In genomic region chr6:52726193-52726542, GRCh38 we compare ENCODE assay signal across 18 cellular contexts. TPM values are rescaled to one million over a fixed set of nuclear protein-coding genes. Genes with fewer than 3 reads are reported as not detected.
DNase-seq lines count a peak whose midpoint lies in the region; ATAC-seq and TF ChIP-seq lines count a peak whose summit lies in the region.
"Had no signal": no experiment of that assay in that cellular context is flagged by ENCODE, and none has a peak within 500 bp of the region (broad histone marks: within the 10 kb centered on the region; RNA-seq: fewer than 3 reads in every experiment).

No MANE protein-coding gene starts in this region.

- intact Hi-C loops in PC-3 (cut with micrococcal nuclease) = loop anchor here (5.0 to 10.0 kb wide), 2 partner anchors 159 to 271 kb away; partner anchors contain the start of gene GSTA4

- BruUV-seq in PC-3 (replicated peaks; lab: Mats Ljungman, UMichigan) = no TSS peak

- H4K20me1 ChIP-seq in GM23248 (ENCODE audit: insufficient read depth) (no peaks in the 10 kb centered on the region), PC-3 (ENCODE audit: low read length) (no peaks in the 10 kb centered on the region), smooth muscle cell (ENCODE audit: low read depth) (no peaks in the 10 kb centered on the region)

- H3K4me1 ChIP-seq in GM23248 (ENCODE audit: insufficient read depth) (peaks cover 35% of the 10 kb centered on the region), PC-3 (ENCODE audit: insufficient read depth, low read length) (peaks cover 48% of the 10 kb centered on the region), smooth muscle cell (ENCODE audit: low read depth) (peaks cover 17% of the 10 kb centered on the region)

- H3K27me3 ChIP-seq in GM23248 (replicated peaks; ENCODE audit: insufficient read depth) (no peaks in the 10 kb centered on the region), PC-3 (ENCODE audit: low read length) (no peaks in the 10 kb centered on the region), smooth muscle cell (ENCODE audit: low read depth) (no peaks in the 10 kb centered on the region)

- no peak overlapping the region for H3K9ac ChIP-seq in GM23248
- H3K9ac ChIP-seq in PC-3 (ENCODE audit: low read length) = no peak overlapping the region
- no peak overlapping the region for H3K9ac ChIP-seq in smooth muscle cell (ENCODE audit: low read depth)
- H3K9ac ChIP-seq: KMS-11 had no signal

- H2AFZ ChIP-seq in GM23248 (no peak overlapping the region), PC-3 (ENCODE audit: low read length) (no peak overlapping the region), smooth muscle cell (ENCODE audit: low read depth) (no peak overlapping the region)

- H3F3A ChIP-seq in GM23248 (ENCODE audit: insufficient read depth) (peaks cover 25% of the 10 kb centered on the region), PC-3 (ENCODE audit: low read length, unreplicated experiment) (peaks cover 12% of the 10 kb centered on the region), smooth muscle cell (ENCODE audit: low read depth) (peaks cover 15% of the 10 kb centered on the region)

- ATAC-seq in PC-3 = no peak
- ATAC-seq in HG03378 (IDR thresholded peaks at IDR 0.05; ENCODE audit: unreplicated experiment) = no peak
- ATAC-seq: GM12878, T-cell had no signal

- no peak overlapping the region for H3K4me3 ChIP-seq in GM23248
- H3K4me3 ChIP-seq in PC-3 (ENCODE audit: low read length) = no peak overlapping the region
- no peak overlapping the region for H3K4me3 ChIP-seq in smooth muscle cell
- H3K4me3 ChIP-seq: GM12878, SK-N-MC had no signal

- peak overlapping the region; percentile 22 for H3K4me2 ChIP-seq in GM23248 (ENCODE audit: unreplicated experiment)
- peak overlapping the region; percentile 39; the same call in 1 of the 2 replicates for H3K4me2 ChIP-seq in PC-3 (ENCODE audit: low read length)
- H3K4me2 ChIP-seq in smooth muscle cell = peak overlapping the region; percentile 38
- H3K4me2 ChIP-seq: KMS-11 had no signal

- TF ChIP-seq CTCF in PC-3 (conservative IDR thresholded peaks at IDR 0.05; ENCODE audit: low read depth, low read length) (no peak), smooth muscle cell (IDR thresholded peaks at IDR 0.05; ENCODE audit: borderline replicate concordance, insufficient read depth, poor library complexity, severe bottlenecking) (no peak)

- DNase-seq in GM23248 (no peak), PC-3 (no peak), epithelial cell of prostate (ENCODE audit: low read depth, low spot score) (no peak), smooth muscle cell (lab: John Stamatoyannopoulos, UW; ENCODE audit: unreplicated experiment) (no peak), DMS 273 (lab: John Stamatoyannopoulos, UW; ENCODE audit: unreplicated experiment) (no peak), EL (no peak), SW480 (ENCODE audit: low spot score) (no peak)
- DNase-seq: ACHN, C1 segment of cervical spinal cord, NCI-H187 treated with DMSO at 0.1 percent for 48 hours, Right ventricle myocardium superior, T-cell had no signal

- in situ Hi-C loops in GM23248 (cut with MboI) = no loop called here

- H3K36me3 ChIP-seq in GM23248 (ENCODE audit: low read depth) (no peaks in the 10 kb centered on the region), PC-3 (ENCODE audit: low read depth, low read length) (no peaks in the 10 kb centered on the region), smooth muscle cell (ENCODE audit: low read depth) (no peaks in the 10 kb centered on the region)

- 91 to 95% methylated on average over 2 of the region's 2 CpGs for WGBS in GM23248 (ENCODE audit: low coverage in 1 of 2, low lambda C conversion rate in 2 of 2, missing lambda C conversion rate in 2 of 2), 2 experiments
- whole genome bisulfite sequencing in smooth muscle cell (ENCODE audit: low lambda C conversion rate) = 94% methylated on average over 2 of the region's 2 CpGs

- H3K79me2 ChIP-seq in GM23248 (ENCODE audit: insufficient read depth) = no peaks in the 10 kb centered on the region
- H3K79me2 ChIP-seq in PC-3 (ENCODE audit: low read length) = no peaks in the 10 kb centered on the region
- H3K79me2 ChIP-seq in smooth muscle cell (ENCODE audit: low read depth) = no peaks in the 10 kb centered on the region

- POLR2A ChIA-PET in PC-3 (lab: Charles Lee; ENCODE audit: unreplicated experiment) = interaction anchor here (0.7 kb wide), 1 partner anchor 434 kb away, joined by 3 read pairs; no protein-coding TSS in a partner anchor

- no peaks in the 10 kb centered on the region for H3K9me3 ChIP-seq in GM23248 (ENCODE audit: low read depth)
- H3K9me3 ChIP-seq in PC-3 (ENCODE audit: low read length) = no peaks in the 10 kb centered on the region
- no peaks in the 10 kb centered on the region for H3K9me3 ChIP-seq in smooth muscle cell (replicated peaks; ENCODE audit: low read depth)

- no peak overlapping the region for H3K27ac ChIP-seq in GM23248
- peak overlapping the region; percentile 94 for H3K27ac ChIP-seq in PC-3 (ENCODE audit: low read length)
- peak overlapping the region; percentile 87 for H3K27ac ChIP-seq in epithelial cell of prostate
- H3K27ac ChIP-seq in smooth muscle cell (ENCODE audit: low read depth) = peak overlapping the region; percentile 65
- H3K27ac ChIP-seq: KMS-11, SK-N-MC had no signal

- CTCF ChIA-PET in PC-3 (lab: Charles Lee) = interaction anchor here (0.5 kb wide), 1 partner anchor 29 kb away, joined by 4 read pairs; no protein-coding TSS in a partner anchor

- H3K9me2 ChIP-seq in GM23248 (ENCODE audit: insufficient read depth) (no peaks in the 10 kb centered on the region), PC-3 (replicated peaks; ENCODE audit: low read length) (no peaks in the 10 kb centered on the region)

RNA-seq across cellular contexts. Expression of gene GSTA2, which starts 37.1 kb away (rescaled TPM):
- 0.11 TPM in 1 of 2 replicates, not detected in the other for total RNA-seq in GM23248 (2014; rRNA removed; shearing (Covaris generic))
- polyA plus RNA-seq in GM23248 (2016; fragmentation: Nextera tagmentation; extraction: Ambion mirVana) (0.51 TPM in 1 of 2 replicates, not detected in the other), smooth muscle cell (0.65 and 1.3 TPM in 2 replicates)
- total RNA-seq in PC-3 (2014; rRNA removed) (not detected in 2 replicates), smooth muscle cell (0.36 TPM in 1 of 2 replicates, not detected in the other)
- total RNA-seq: Daoy, GM12878, H1, Right ventricle myocardium superior, T-cell had no signal
- polyA plus RNA-seq: GM12878 had no signal

RNA-seq across cellular contexts. Expression of gene TMEM14A, which starts 55.3 kb away (rescaled TPM):
- total RNA-seq in GM23248 (2014; rRNA removed; shearing (Covaris generic)) = 64.0 and 68.4 TPM in 2 replicates
- polyA plus RNA-seq in GM23248 (2016; fragmentation: Nextera tagmentation; extraction: Ambion mirVana) = 95.1 and 96.0 TPM in 2 replicates
- total RNA-seq in PC-3 (2014; rRNA removed) = 54.7 and 65.4 TPM in 2 replicates
- total RNA-seq in smooth muscle cell = 76.5 and 77.7 TPM in 2 replicates
- polyA plus RNA-seq in smooth muscle cell = 59.4 and 68.7 TPM in 2 replicates
